In genomic region chr2:223052710-223053261, GRCh38 we compare ENCODE assay signal across 12 cellular contexts. TPM values are rescaled to one million over a fixed set of nuclear protein-coding genes. Genes with fewer than 3 reads are reported as not detected.
DNase-seq lines count a peak whose midpoint lies in the region; ATAC-seq and TF ChIP-seq lines count a peak whose summit lies in the region.
"Had no signal": no experiment of that assay in that cellular context is flagged by ENCODE, and none has a peak within 500 bp of the region (broad histone marks: within the 10 kb centered on the region; RNA-seq: fewer than 3 reads in every experiment).

No MANE protein-coding gene starts in this region.

- H3K4me3 ChIP-seq in fibroblast of villous mesenchyme (ENCODE audit: low read depth, low read length) (peak overlapping the region; percentile 60), parathyroid adenoma (ENCODE audit: low read depth, low read length) (peak overlapping the region; percentile 35), vagina (peak overlapping the region; percentile 45 to 46)
- H3K4me3 ChIP-seq: PC-9 had no signal

- H3K4me1 ChIP-seq in parathyroid adenoma (no peaks in the 10 kb centered on the region), vagina (peaks cover 37% of the 10 kb centered on the region)

- H3K27me3 ChIP-seq in parathyroid adenoma (ENCODE audit: control insufficient read depth, insufficient read depth, low read length) (no peaks in the 10 kb centered on the region), vagina (no peaks in the 10 kb centered on the region)

- no peak overlapping the region for H3K9ac ChIP-seq in parathyroid adenoma

- TF ChIP-seq POLR2A in vagina (IDR thresholded peaks at IDR 0.05): no peak

- H3K36me3 ChIP-seq in parathyroid adenoma (ENCODE audit: control insufficient read depth, insufficient read depth, low read length) (no peaks in the 10 kb centered on the region), vagina (no peaks in the 10 kb centered on the region)

- no peaks in the 10 kb centered on the region for H3K9me3 ChIP-seq in parathyroid adenoma (ENCODE audit: control insufficient read depth, low read length)
- no peaks in the 10 kb centered on the region for H3K9me3 ChIP-seq in vagina

- H2AFZ ChIP-seq in parathyroid adenoma: no peak overlapping the region

- no peaks in the 10 kb centered on the region for H3K79me2 ChIP-seq in parathyroid adenoma

- no peak overlapping the region for H3K27ac ChIP-seq in parathyroid adenoma
- H3K27ac ChIP-seq in vagina: peak overlapping the region; percentile 87
- H3K27ac ChIP-seq: PC-9 had no signal

- intact Hi-C loops in Right ventricle myocardium superior (cut with DNase I) (no loop called here), Right ventricle myocardium inferior (cut with DNase I) (no loop called here), vagina (cut with DNase I) (loop anchor here (5.0 kb wide), 1 partner anchor 60 kb away; no protein-coding TSS in a partner anchor)

- peak; percentile 6 for ATAC-seq in Right ventricle myocardium superior (ENCODE audit: poor library complexity)
- no peak for ATAC-seq in Right ventricle myocardium inferior
- no peak for ATAC-seq in GM18517 (IDR thresholded peaks at IDR 0.05; ENCODE audit: unreplicated experiment)
- ATAC-seq: activated T-cell treated with anti-CD3 and anti-CD28 coated beads, Interleukin-2, amount 50 U/mL, for 4 hours had no signal

- no peak for TF ChIP-seq CTCF in fibroblast of villous mesenchyme (IDR thresholded peaks at IDR 0.05; ENCODE audit: insufficient read depth, low read depth, low read length)
- no peak for TF ChIP-seq CTCF in parathyroid adenoma (IDR thresholded peaks at IDR 0.05)
- TF ChIP-seq CTCF in vagina (IDR thresholded peaks at IDR 0.05): no peak

- DNase-seq in Right ventricle myocardium superior (peak; percentile 47), Right ventricle myocardium inferior (ENCODE audit: missing footprints) (no peak), fibroblast of villous mesenchyme (ENCODE audit: low read depth) (peak; percentile 29), vagina (ENCODE audit: extremely low spot score in 2 of 2) (no peak), GOT3 (lab: John Stamatoyannopoulos, UW) (no peak)
- DNase-seq in stimulated activated CD4-positive, alpha-beta T cell treated with anti-CD3 and anti-CD28 coated beads, Interleukin-2, amount 100 ng/mL, for 24 hours: no peak
- DNase-seq: activated T-cell treated with anti-CD3 and anti-CD28 coated beads, Interleukin-2, amount 50 U/mL, for 4 hours; NCI-H146; occipital lobe; PC-9 had no signal

- H3K4me2 ChIP-seq in parathyroid adenoma (ENCODE audit: low read length): peak overlapping the region; percentile 47
- H3K4me2 ChIP-seq: PC-9 had no signal

RNA-seq across cellular contexts. Expression of gene KCNE4, which starts 0.8 kb away (rescaled TPM):
- 3.2 TPM for total RNA-seq in Right ventricle myocardium superior
- 3.6 TPM for total RNA-seq in Right ventricle myocardium inferior
- total RNA-seq in fibroblast of villous mesenchyme: 13.4 and 18.4 TPM in 2 replicates
- total RNA-seq in vagina: 4.9 TPM
- total RNA-seq: activated T-cell treated with anti-CD3 and anti-CD28 coated beads, Interleukin-2, amount 50 U/mL, for 4 hours had no signal

Comparison
In these comparisons a context has a peak if more than half of its experiments do, and no peak if none do; other contexts are left out.
1. DNase-seq: peak in Right ventricle myocardium superior (single experiment) and fibroblast of villous mesenchyme (single experiment); none in Right ventricle myocardium inferior (single experiment), vagina (0 of 2), stimulated activated CD4-positive, alpha-beta T cell treated with anti-CD3 and anti-CD28 coated beads, Interleukin-2, amount 100 ng/mL, for 24 hours (0 of 2) and GOT3 (single experiment).
2. Peak in every context shown above with its lines, with median percentiles within 50 percentile points of each other: H3K4me3 ChIP-seq.